In genomic region chr15:89087066-89087829, GRCh38 we compare ENCODE assay signal across 7 cellular contexts. TPM values are rescaled to one million over a fixed set of nuclear protein-coding genes. Genes with fewer than 3 reads are reported as not detected.
A peak's percentile ranks its signal among the peaks of the same experiment; 100 is the strongest.
DNase-seq lines count a peak whose midpoint lies in the region; ATAC-seq and TF ChIP-seq lines count a peak whose summit lies in the region.

No MANE protein-coding gene starts in this region.

- no peaks in the 10 kb centered on the region for H4K20me1 ChIP-seq in KMS-11 (ENCODE audit: insufficient read depth)

- H3K27me3 Mint-ChIP-seq in endothelial cell (ENCODE audit: unreplicated experiment): no peaks in the 10 kb centered on the region

- H2AFZ ChIP-seq in KMS-11 (ENCODE audit: low read depth): peak overlapping the region; percentile 34; the same call in 1 of the 2 replicates

- ATAC-seq in right lobe of liver: no peak

- H3K4me2 ChIP-seq in KMS-11: peak overlapping the region; percentile 58; the same call in 1 of the 2 replicates

- H3K4me1 ChIP-seq in KMS-11 (ENCODE audit: low read depth, poor library complexity, severe bottlenecking): peaks cover 37% of the 10 kb centered on the region
- H3K4me1 ChIP-seq in breast epithelium: peaks cover 0 to 3% of the 10 kb centered on the region in 2 donors
- H3K4me1 ChIP-seq in right lobe of liver: peaks cover 0 to 30% (median 0%) of the 10 kb centered on the region in 4 donors
- H3K4me1 ChIP-seq in tibial nerve: peaks cover 3 to 43% (median 22%) of the 10 kb centered on the region in 4 donors

- H3K4me3 ChIP-seq in KMS-11 (IDR thresholded peaks at IDR 0.05; ENCODE audit: insufficient read depth, low read depth, low read length) (no peak overlapping the region), breast epithelium (peak overlapping the region; percentile 71 to 97 (median 80)), right lobe of liver (peak overlapping the region; percentile 29 to 88 (median 36)), tibial nerve (peak overlapping the region; percentile 5 to 85 (median 74))

- no peak for DNase-seq in breast epithelium (ENCODE audit: low spot score in 2 of 2)
- no peak for DNase-seq in right lobe of liver
- no peak for DNase-seq in tibial nerve (ENCODE audit: low spot score in 2 of 2)
- DNase-seq in NCI-H524 (lab: John Stamatoyannopoulos, UW): no peak
- no peak for DNase-seq in endothelial cell (ENCODE audit: low spot score)
- no peak for DNase-seq in SKM-1 (lab: John Stamatoyannopoulos, UW; ENCODE audit: unreplicated experiment)

- no peak overlapping the region for H3K4me3 Mint-ChIP-seq in endothelial cell (ENCODE audit: unreplicated experiment)

- TF ChIP-seq CTCF in KMS-11 (conservative IDR thresholded peaks at IDR 0.05; ENCODE audit: low read depth, low read length) (no peak), breast epithelium (IDR thresholded peaks at IDR 0.05) (no peak), right lobe of liver (IDR thresholded peaks at IDR 0.05) (no peak), tibial nerve (IDR thresholded peaks at IDR 0.05) (no peak), endothelial cell (IDR thresholded peaks at IDR 0.05; ENCODE audit: unreplicated experiment) (no peak)

- H3K36me3 ChIP-seq in KMS-11 (ENCODE audit: insufficient read depth) (no peaks in the 10 kb centered on the region), breast epithelium (no peaks in the 10 kb centered on the region), right lobe of liver (no peaks in the 10 kb centered on the region), tibial nerve (no peaks in the 10 kb centered on the region)

- no peaks in the 10 kb centered on the region for H3K36me3 Mint-ChIP-seq in endothelial cell (ENCODE audit: low read depth, unreplicated experiment)

- no peaks in the 10 kb centered on the region for H3K9me3 Mint-ChIP-seq in endothelial cell (ENCODE audit: unreplicated experiment)

- H3K27ac ChIP-seq in KMS-11 (no peak overlapping the region), breast epithelium (peak overlapping the region; percentile 89 to 91), right lobe of liver (peak overlapping the region; percentile 72 to 81 (median 75)), tibial nerve (peak overlapping the region; percentile 60 to 93 (median 84))

- peaks cover 22% of the 10 kb centered on the region for H3K79me2 ChIP-seq in KMS-11 (ENCODE audit: insufficient read depth, low read depth)

- H3K4me1 Mint-ChIP-seq in endothelial cell (ENCODE audit: unreplicated experiment): peaks cover 17% of the 10 kb centered on the region

- 96% methylated on average over 2 of the region's 13 CpGs for WGBS in right lobe of liver (ENCODE audit: insufficient coverage, low coverage, low lambda C conversion rate, missing lambda C conversion rate)
- WGBS in tibial nerve, 2 donors: 58 to 61% methylated on average over 13 of the region's 13 CpGs

- H3K9ac ChIP-seq in KMS-11: no peak overlapping the region

- intact Hi-C loops in breast epithelium (cut with DNase I; ENCODE audit: low total_unique reads) (no loop called here), right lobe of liver (cut with DNase I) (no loop called here)

- no peak for TF ChIP-seq EP300 in tibial nerve (IDR thresholded peaks at IDR 0.05)

- H3K27me3 ChIP-seq in KMS-11 (ENCODE audit: insufficient read depth, low read depth) (no peaks in the 10 kb centered on the region), breast epithelium (no peaks in the 10 kb centered on the region), right lobe of liver (no peaks in the 10 kb centered on the region), tibial nerve (no peaks in the 10 kb centered on the region)

- H3K9me3 ChIP-seq in breast epithelium (no peaks in the 10 kb centered on the region), right lobe of liver (no peaks in the 10 kb centered on the region), tibial nerve (no peaks in the 10 kb centered on the region)

- TF ChIP-seq POLR2A in breast epithelium (IDR thresholded peaks at IDR 0.05) (no peak), right lobe of liver (IDR thresholded peaks at IDR 0.05) (no peak), tibial nerve (IDR thresholded peaks at IDR 0.05) (no peak)

- H3K27ac Mint-ChIP-seq in endothelial cell (ENCODE audit: unreplicated experiment): no peak overlapping the region

RNA-seq across cellular contexts. Expression of gene ABHD2, which starts 1.0 kb away (rescaled TPM):
- total RNA-seq in breast epithelium (10 to 100 TPM; 76.7 to 91.2 (median 80.3) TPM), right lobe of liver (100 to 1,000 TPM; 136 to 392 (median 315) TPM), tibial nerve (10 to 100 TPM; 29.7 to 48.1 (median 35.9) TPM), endothelial cell (ENCODE audit: unreplicated experiment) (32.3 TPM)
